In genomic region chr2:123434681-123435080, GRCh38 we compare ENCODE assay signal across 7 cellular contexts.
"Had no signal": no experiment of that assay in that cellular context is flagged by ENCODE, and none has a peak within 500 bp of the region (broad histone marks: within the 10 kb centered on the region; RNA-seq: fewer than 3 reads in every experiment).

No MANE protein-coding gene starts in this region.

- DNase-seq: H9, HCEC 1CT, IMR-90 had no signal

- FAIRE-seq: H1, H54, HTR-8/SVneo, K562 had no signal
